19 cellular contexts compared by ENCODE assay signal in genomic region chr13:107124730-107125129, GRCh38.
DNase-seq lines count a peak whose midpoint lies in the region; ATAC-seq and TF ChIP-seq lines count a peak whose summit lies in the region.
"Had no signal": no experiment of that assay in that cellular context is flagged by ENCODE, and none has a peak within 500 bp of the region (broad histone marks: within the 10 kb centered on the region; RNA-seq: fewer than 3 reads in every experiment).

No MANE protein-coding gene starts in this region.

- H3K36me3 ChIP-seq in SK-N-SH (replicated peaks in 1 of 2; ENCODE audit: control insufficient read depth in 1 of 2, insufficient read depth in 2 of 2, low read length in 1 of 2): no peaks in the 10 kb centered on the region
- H3K36me3 ChIP-seq: BE2C, HAP-1 had no signal

- no peaks in the 10 kb centered on the region for H3K27me3 ChIP-seq in SK-N-SH (ENCODE audit: insufficient read depth)
- H3K27me3 ChIP-seq: BE2C; BLaER1 treated with 17β-estradiol and CSF1 and Interleukin-3, amounts not matched to agents 10 nM and 100 nM had no signal

- no peaks in the 10 kb centered on the region for H4K20me1 ChIP-seq in SK-N-SH (ENCODE audit: insufficient read depth)
- H4K20me1 ChIP-seq: BLaER1 treated with 17β-estradiol and CSF1 and Interleukin-3, amounts not matched to agents 10 nM and 100 nM had no signal

- TF ChIP-seq EP300 in SK-N-SH (IDR thresholded peaks at IDR 0.05; ENCODE audit: borderline replicate concordance in 1 of 2, low read depth in 1 of 2, low read length in 1 of 2): no peak

- 7% methylated on average over 5 of the region's 5 CpGs for WGBS in SK-N-SH (ENCODE audit: low lambda C conversion rate)

- H3F3A ChIP-seq in SK-N-SH (replicated peaks; ENCODE audit: insufficient read depth): no peaks in the 10 kb centered on the region

- DNase-seq in SK-N-SH: no peak
- DNase-seq in NCI-H1417 treated with DMSO at 0.1 percent for 48 hours (lab: John Stamatoyannopoulos, UW): peak; percentile 18
- DNase-seq in SK-N-DZ (ENCODE audit: low spot score): peak; percentile 83
- DNase-seq in activated CD4-positive, alpha-beta T cell treated with anti-CD3 and anti-CD28 coated beads, Interleukin-2, amount 50 U/mL, for 1 hour: no peak
- DNase-seq: BE2C; CD4-positive, alpha-beta T cell; CD8-positive, alpha-beta memory T cell; DMS 273 treated with DMSO at 0.1 percent for 48 hours; DMS79; GDM1; GOT3; HFFc6 had no signal

- H2AFZ ChIP-seq in SK-N-SH (ENCODE audit: low read depth): no peak overlapping the region

- no peaks in the 10 kb centered on the region for H3K9me2 ChIP-seq in SK-N-SH

- ATAC-seq in SK-N-SH treated with all-trans-retinoic acid at 6 μM for 48 hours (no peak), GM18520 (IDR thresholded peaks at IDR 0.05; ENCODE audit: unreplicated experiment) (no peak), GM18498 (IDR thresholded peaks at IDR 0.05; ENCODE audit: unreplicated experiment) (no peak)
- ATAC-seq: A549, GM12878 had no signal

- H3K9ac ChIP-seq in SK-N-SH: no peak overlapping the region
- H3K9ac ChIP-seq: BLaER1 treated with 17β-estradiol and CSF1 and Interleukin-3, amounts not matched to agents 10 nM and 100 nM had no signal

- no peak overlapping the region for H3K4me2 ChIP-seq in SK-N-SH
- H3K4me2 ChIP-seq: A549 had no signal

- H3K4me3 ChIP-seq in SK-N-SH (ENCODE audit: low read depth in 2 of 2, low read length in 1 of 2): no peak overlapping the region
- H3K4me3 ChIP-seq: A549; BLaER1 treated with 17β-estradiol and CSF1 and Interleukin-3, amounts not matched to agents 10 nM and 100 nM; GM12878; HAP-1 had no signal

- no peaks in the 10 kb centered on the region for H3K9me3 ChIP-seq in SK-N-SH
- H3K9me3 ChIP-seq: A549, BE2C, HAP-1 had no signal

- no peaks in the 10 kb centered on the region for H3K79me2 ChIP-seq in SK-N-SH (ENCODE audit: insufficient read depth)

- TF ChIP-seq CTCF in SK-N-SH (IDR thresholded peaks at IDR 0.05): no peak

- CTCF ChIA-PET in SK-N-SH (lab: Yijun Ruan, JAX): interaction anchor here (0.6 to 1.3 kb wide), 7 partner anchors 9 to 1040 kb away, joined by 3 to 5 read pairs (median 3); no protein-coding TSS in a partner anchor

- no peak for TF ChIP-seq RAD21 in SK-N-SH (IDR thresholded peaks at IDR 0.05; ENCODE audit: low read length)

- H3K27ac ChIP-seq in SK-N-SH (ENCODE audit: low read depth in 2 of 2, low read length in 1 of 2): no peak overlapping the region
- H3K27ac ChIP-seq: A549; BLaER1 treated with 17β-estradiol and CSF1 and Interleukin-3, amounts not matched to agents 10 nM and 100 nM had no signal

- peaks cover 0 to 3% of the 10 kb centered on the region in 2 experiments; a peak in 1 of 4 replicates for H3K4me1 ChIP-seq in SK-N-SH (ENCODE audit: control insufficient read depth in 1 of 2, insufficient read depth in 2 of 2, low read depth in 1 of 2, low read length in 1 of 2)
- H3K4me1 ChIP-seq: A549, BE2C, HAP-1 had no signal

- POLR2A ChIA-PET in SK-N-SH (lab: Yijun Ruan, JAX): no interaction called here

TF ChIP-seq in SK-N-SH, 30 proteins besides CTCF, POLR2A, EP300 and RAD21:
- TF ChIP-seq GATA2 (CRISPR knock-in tag; IDR thresholded peaks at IDR 0.05) (peak; percentile 66), EZH2phosphoT487 (IDR thresholded peaks at IDR 0.05; ENCODE audit: borderline replicate concordance, low read depth) (no peak), NRF1 (IDR thresholded peaks at IDR 0.05; ENCODE audit: low read depth, low read length) (no peak)

TF ChIP-seq in SK-N-SH treated with all-trans-retinoic acid at 6 μM for 48 hours, 23 proteins besides CTCF, POLR2A, EP300 and RAD21:
- TF ChIP-seq BACH2 (CRISPR knock-in tag; IDR thresholded peaks at IDR 0.05; ENCODE audit: borderline replicate concordance): no peak
- no peak for TF ChIP-seq PATZ1 (CRISPR knock-in tag; IDR thresholded peaks at IDR 0.05; ENCODE audit: borderline replicate concordance)
- TF ChIP-seq ESRRG (CRISPR knock-in tag; IDR thresholded peaks at IDR 0.05): no peak
- TF ChIP-seq ISL1 (CRISPR knock-in tag; IDR thresholded peaks at IDR 0.05): no peak
- no peak for TF ChIP-seq ZC3H10 (CRISPR knock-in tag; IDR thresholded peaks at IDR 0.05)
- TF ChIP-seq TSHZ2 (CRISPR knock-in tag; IDR thresholded peaks at IDR 0.05): no peak
- TF ChIP-seq CSRNP3 (CRISPR knock-in tag; IDR thresholded peaks at IDR 0.05): no peak
- no peak for TF ChIP-seq OSR1 (CRISPR knock-in tag; IDR thresholded peaks at IDR 0.05)
- no peak for TF ChIP-seq ZNF565 (CRISPR knock-in tag; conservative IDR thresholded peaks at IDR 0.05; ENCODE audit: low read depth)
- no peak for TF ChIP-seq PPARA (CRISPR knock-in tag; IDR thresholded peaks at IDR 0.05; ENCODE audit: borderline replicate concordance)
- TF ChIP-seq ZFP30 (CRISPR knock-in tag; IDR thresholded peaks at IDR 0.05): no peak
TF ChIP-seq in SK-N-SH treated with all-trans-retinoic acid at 6 μM for 48 hours: peak in this region for 0.

Comparison
In these comparisons a context has a peak if more than half of its experiments do, and no peak if none do; other contexts are left out.
1. DNase-seq: peak in NCI-H1417 treated with DMSO at 0.1 percent for 48 hours (single experiment) and SK-N-DZ (single experiment); none in SK-N-SH (single experiment) and activated CD4-positive, alpha-beta T cell treated with anti-CD3 and anti-CD28 coated beads, Interleukin-2, amount 50 U/mL, for 1 hour (single experiment).